ENCODE assay signal across 1 cellular context in genomic region chr5:124596595-124597388, GRCh38.
TF ChIP-seq lines count a peak whose summit lies in the region.

No MANE protein-coding gene starts in this region.

TF ChIP-seq in endothelial cell of umbilical vein, 7 proteins besides CTCF, POLR2A, EP300 and RAD21 (continued from another document):
- TF ChIP-seq MAX (IDR thresholded peaks at IDR 0.05; ENCODE audit: insufficient read depth, insufficient read length) = no peak
- no peak for TF ChIP-seq MYC (IDR thresholded peaks at IDR 0.05; ENCODE audit: low read depth, low read length)
- peak; percentile 96 for TF ChIP-seq FOS (IDR thresholded peaks at IDR 0.05; ENCODE audit: borderline replicate concordance, insufficient read depth, low read length)
- peak; percentile 93 for TF ChIP-seq JUN (IDR thresholded peaks at IDR 0.05; ENCODE audit: borderline replicate concordance, insufficient read depth, insufficient read length, low read depth)
- peak; percentile 82 for TF ChIP-seq GATA2 (IDR thresholded peaks at IDR 0.05; ENCODE audit: insufficient read depth, insufficient read length, low read depth, low read length)
